Comparison of ENCODE assay signal across 1 cellular context in genomic region chr17:67469208-67469980, GRCh38.
TF ChIP-seq lines count a peak whose summit lies in the region.

No MANE protein-coding gene starts in this region.

TF ChIP-seq in IMR-90, 13 proteins besides CTCF, POLR2A, EP300 and RAD21 (continued from another document):
- TF ChIP-seq MAFK (IDR thresholded peaks at IDR 0.05; ENCODE audit: low read depth, low read length): no peak
- no peak for TF ChIP-seq CEBPB (IDR thresholded peaks at IDR 0.05; ENCODE audit: low read depth, low read length)
TF ChIP-seq in IMR-90: peak in this region for 0.
